ENCODE assay signal across 1 cellular context in genomic region chr12:38886064-38886463, GRCh38.
TF ChIP-seq lines count a peak whose summit lies in the region.

No MANE protein-coding gene starts in this region.

TF ChIP-seq in GM12878, 131 proteins besides CTCF, POLR2A, EP300 and RAD21 (continued from another document):
- TF ChIP-seq CEBPZ (IDR thresholded peaks at IDR 0.05; ENCODE audit: low read depth, low read length), result no peak
- TF ChIP-seq E4F1 (IDR thresholded peaks at IDR 0.05; ENCODE audit: borderline replicate concordance, partially characterized antibody), result no peak
- no peak for TF ChIP-seq YY1 (IDR thresholded peaks at IDR 0.05; ENCODE audit: low read depth, low read length)
- no peak for TF ChIP-seq FOS (IDR thresholded peaks at IDR 0.05; ENCODE audit: borderline replicate concordance, extremely low read depth, insufficient read length)
- TF ChIP-seq PRDM15 (CRISPR knock-in tag; IDR thresholded peaks at IDR 0.05), result no peak
- TF ChIP-seq SREBF1 (IDR thresholded peaks at IDR 0.05; ENCODE audit: low read length), result no peak
- TF ChIP-seq BCL3 (IDR thresholded peaks at IDR 0.05; ENCODE audit: borderline replicate concordance, insufficient read depth, low read depth, low read length, poor library complexity, severe bottlenecking), result no peak
